ENCODE assay signal across 3 cellular contexts in the genomic region with DNA sequence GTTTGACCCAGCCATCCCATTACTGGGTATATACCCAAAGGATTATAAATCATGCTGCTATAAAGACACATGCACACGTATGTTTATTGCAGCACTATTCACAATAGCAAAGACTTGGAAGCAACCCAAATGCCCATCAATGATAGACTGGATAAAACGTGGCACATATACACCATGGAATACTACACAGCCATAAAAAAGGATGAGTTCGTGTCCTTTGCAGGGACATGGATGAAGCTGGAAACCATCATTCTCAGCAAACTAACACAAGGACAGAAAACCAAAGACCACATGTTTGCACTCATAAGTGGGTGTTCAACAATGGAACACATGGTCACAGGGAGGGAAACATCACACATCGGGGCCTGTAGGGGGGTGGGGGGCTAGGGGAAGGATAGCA.
DNase-seq lines count a peak whose midpoint lies in the region; ATAC-seq, FAIRE-seq and TF ChIP-seq lines count a peak whose summit lies in the region.
"Not testable (repeated sequence)": the region's sequence is repeated elsewhere in the genome, so short reads cannot be mapped to it uniquely, and the experiment has no call there.

No MANE protein-coding gene starts in this region.

- TF ChIP-seq POLR2A in K562 (conservative IDR thresholded peaks at IDR 0.05), result not testable (repeated sequence)

- intact Hi-C loops in K562 (cut with micrococcal nuclease), result not testable (repeated sequence)

- CTCF ChIA-PET in HEK293 (lab: Yijun Ruan, JAX), result interaction anchor here (1.4 kb wide), 2 partner anchors 14 to 36 kb away, joined by 3 to 4 read pairs; no protein-coding TSS in a partner anchor
- CTCF ChIA-PET in K562 (lab: Yijun Ruan, JAX; ENCODE audit: low intra/inter-chr PET ratio), result not testable (repeated sequence)

- H3K4me3 ChIP-seq in HEK293 (ENCODE audit: low read depth, low read length); K562: not testable (repeated sequence)

- not testable (repeated sequence) for H3K27ac ChIP-seq in HEK293 (ENCODE audit: extremely low read depth, low read depth, low read length); K562 (ENCODE audit: extremely low read depth, low read depth, low read length)

- FAIRE-seq in K562 (lab: Jason Lieb, UNC), result not testable (repeated sequence)
- peak; percentile 40 for FAIRE-seq in urothelium cell line (lab: Jason Lieb, UNC)

- not testable (repeated sequence) for H3K9me3 ChIP-seq in HEK293 (ENCODE audit: control insufficient read depth, insufficient read depth, low read depth, low read length); K562 (replicated peaks; ENCODE audit: control insufficient read depth, insufficient read depth, low read depth, low read length)

- not testable (repeated sequence) for H3K9ac ChIP-seq in K562 (ENCODE audit: insufficient read depth in 1 of 2, low read depth in 2 of 2, low read length in 2 of 2)

- not testable (repeated sequence) for H3K79me2 ChIP-seq in K562 (ENCODE audit: control insufficient read depth, insufficient read depth, low read length)

- H3K4me2 ChIP-seq in K562 (ENCODE audit: insufficient read depth, low read length), result not testable (repeated sequence)

- TF ChIP-seq CTCF in HEK293 (tag by site-specific recombination; IDR thresholded peaks at IDR 0.05); K562 (IDR thresholded peaks at IDR 0.05 in 2 of 3, conservative IDR thresholded peaks at IDR 0.05 in 1 of 3; ENCODE audit: insufficient read depth in 2 of 3, low read depth in 1 of 3, low read length in 3 of 3): not testable (repeated sequence)

- TF ChIP-seq EP300 in K562 (IDR thresholded peaks at IDR 0.05; ENCODE audit: low read length), result not testable (repeated sequence)

- not testable (repeated sequence) for H3K9me1 ChIP-seq in K562 (ENCODE audit: control insufficient read depth, insufficient read depth, low read length)

- H2AFZ ChIP-seq in K562 (ENCODE audit: low read depth, low read length), result not testable (repeated sequence)

- TF ChIP-seq RAD21 in K562 (CRISPR knock-in tag; conservative IDR thresholded peaks at IDR 0.05 in 1 of 2, IDR thresholded peaks at IDR 0.05 in 1 of 2), result not testable (repeated sequence)

- not testable (repeated sequence) for DNase-seq in K562 (ENCODE audit: extremely low read depth in 1 of 4, low spot score in 3 of 4); urothelium cell line (ENCODE audit: low spot score)

- not testable (repeated sequence) for H4K20me1 ChIP-seq in K562 (replicated peaks; ENCODE audit: control insufficient read depth, insufficient read depth, low read length)

- not testable (repeated sequence) for H3K4me1 ChIP-seq in HEK293 (ENCODE audit: control insufficient read depth, insufficient read depth, low read length); K562 (replicated peaks in 1 of 2; ENCODE audit: control insufficient read depth in 2 of 2, insufficient read depth in 2 of 2, low read length in 2 of 2)

- H3K36me3 ChIP-seq in HEK293 (ENCODE audit: control insufficient read depth in 2 of 2, insufficient read depth in 1 of 2, low read length in 2 of 2); K562 (ENCODE audit: control insufficient read depth, insufficient read depth, low read length): not testable (repeated sequence)

- in situ Hi-C loops in K562 (cut with MboI), result not testable (repeated sequence)

- ATAC-seq in K562, result not testable (repeated sequence)

- POLR2A ChIA-PET in HEK293 (lab: Yijun Ruan, JAX); K562 (lab: Yijun Ruan, JAX): not testable (repeated sequence)

- 77% methylated on average over 2 of the region's 4 CpGs for WGBS in K562 (ENCODE audit: insufficient coverage, low coverage, missing lambda C conversion rate)

- H3K27me3 ChIP-seq in K562 (ENCODE audit: control insufficient read depth in 2 of 2, insufficient read depth in 2 of 2, low read length in 2 of 2), result not testable (repeated sequence)

- BruUV-seq in K562 (replicated peaks; lab: Mats Ljungman, UMichigan), result not testable (repeated sequence)

TF ChIP-seq in HEK293, 187 proteins besides CTCF, POLR2A, EP300 and RAD21:
- TF ChIP-seq ZNF580 (tag by site-specific recombination; IDR thresholded peaks at IDR 0.05) (0 out of 2 replicates have a peak, but pooled peaks have one; percentile 12), ZNF146 (tag by site-specific recombination; IDR thresholded peaks at IDR 0.05) (peak; percentile 85)
- TF ChIP-seq, protein P1, sequence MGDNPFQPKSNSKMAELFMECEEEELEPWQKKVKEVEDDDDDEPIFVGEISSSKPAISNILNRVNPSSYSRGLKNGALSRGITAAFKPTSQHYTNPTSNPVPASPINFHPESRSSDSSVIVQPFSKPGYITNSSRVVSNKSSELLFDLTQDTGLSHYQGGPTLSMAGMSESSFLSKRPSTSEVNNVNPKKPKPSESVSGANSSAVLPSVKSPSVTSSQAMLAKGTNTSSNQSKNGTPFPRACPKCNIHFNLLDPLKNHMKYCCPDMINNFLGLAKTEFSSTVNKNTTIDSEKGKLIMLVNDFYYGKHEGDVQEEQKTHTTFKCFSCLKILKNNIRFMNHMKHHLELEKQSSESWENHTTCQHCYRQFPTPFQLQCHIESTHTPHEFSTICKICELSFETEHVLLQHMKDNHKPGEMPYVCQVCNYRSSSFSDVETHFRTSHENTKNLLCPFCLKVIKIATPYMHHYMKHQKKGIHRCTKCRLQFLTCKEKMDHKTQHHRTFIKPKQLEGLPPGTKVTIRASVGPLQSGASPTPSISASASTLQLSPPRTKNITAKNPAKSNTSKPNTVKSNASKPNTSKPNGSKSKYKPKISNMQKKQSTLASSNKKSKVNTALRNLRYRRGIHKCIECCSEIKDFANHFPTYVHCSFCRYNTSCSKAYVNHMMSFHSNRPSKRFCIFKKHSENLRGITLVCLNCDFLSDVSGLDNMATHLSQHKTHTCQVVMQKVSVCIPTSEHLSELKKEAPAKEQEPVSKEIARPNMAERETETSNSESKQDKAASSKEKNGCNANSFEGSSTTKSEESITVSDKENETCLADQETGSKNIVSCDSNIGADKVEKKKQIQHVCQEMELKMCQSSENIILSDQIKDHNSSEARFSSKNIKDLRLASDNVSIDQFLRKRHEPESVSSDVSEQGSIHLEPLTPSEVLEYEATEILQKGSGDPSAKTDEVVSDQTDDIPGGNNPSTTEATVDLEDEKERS (tag by site-specific recombination; IDR thresholded peaks at IDR 0.05), result 0 out of 2 replicates have a peak, but pooled peaks have one; percentile 46

TF ChIP-seq in K562, 482 proteins besides CTCF, POLR2A, EP300 and RAD21:
- TF ChIP-seq ZNF146 (CRISPR knock-in tag; IDR thresholded peaks at IDR 0.05; ENCODE audit: unreplicated experiment), result peak; percentile 82
